Comparison of ENCODE assay signal across 11 cellular contexts in genomic region chr9:19517202-19517942, GRCh38.
DNase-seq lines count a peak whose midpoint lies in the region; ATAC-seq, FAIRE-seq and TF ChIP-seq lines count a peak whose summit lies in the region.
"Had no signal": no experiment of that assay in that cellular context is flagged by ENCODE, and none has a peak within 500 bp of the region (broad histone marks: within the 10 kb centered on the region; RNA-seq: fewer than 3 reads in every experiment).

No MANE protein-coding gene starts in this region.

- no peaks in the 10 kb centered on the region; a peak in 1 of 4 replicates for H3K4me1 ChIP-seq in SK-N-SH (ENCODE audit: control insufficient read depth in 1 of 2, insufficient read depth in 2 of 2, low read depth in 1 of 2, low read length in 1 of 2)

- H3K27ac Mint-ChIP-seq in stimulated activated naive B cell treated with anti-CD40 and anti-IgM and Interleukin-4, amounts not matched to agents 10 μg/mL and 1 μg/mL and 100 μg/mL, for 72 hours = no peak overlapping the region

- no peak overlapping the region for H3K4me2 ChIP-seq in SK-N-SH
- H3K4me2 ChIP-seq: hepatocyte had no signal

- no peak overlapping the region for H2AFZ ChIP-seq in SK-N-SH (ENCODE audit: low read depth)
- H2AFZ ChIP-seq: hepatocyte had no signal

- CTCF ChIA-PET in SK-N-SH (lab: Yijun Ruan, JAX) = interaction anchor here (0.7 to 3.0 kb wide), 8 partner anchors 17 to 405 kb away, joined by 3 to 15 read pairs (median 4); no protein-coding TSS in a partner anchor

- H3K79me2 ChIP-seq in SK-N-SH (ENCODE audit: insufficient read depth) = no peaks in the 10 kb centered on the region
- H3K79me2 ChIP-seq: hepatocyte had no signal

- no peak for FAIRE-seq in H54 (lab: Jason Lieb, UNC)
- FAIRE-seq: A204.1 had no signal

- peak; percentile 52 for TF ChIP-seq RAD21 in SK-N-SH (IDR thresholded peaks at IDR 0.05; ENCODE audit: low read length)

- no peaks in the 10 kb centered on the region for H3K9me2 ChIP-seq in SK-N-SH

- H3K27me3 ChIP-seq in SK-N-SH (ENCODE audit: insufficient read depth) = no peaks in the 10 kb centered on the region
- H3K27me3 ChIP-seq: hepatocyte had no signal

- no peak overlapping the region for H3K4me3 Mint-ChIP-seq in stimulated activated naive B cell treated with anti-CD40 and anti-IgM and Interleukin-4, amounts not matched to agents 10 μg/mL and 1 μg/mL and 100 μg/mL, for 72 hours

- H3K4me1 Mint-ChIP-seq in stimulated activated naive B cell treated with anti-CD40 and anti-IgM and Interleukin-4, amounts not matched to agents 10 μg/mL and 1 μg/mL and 100 μg/mL, for 72 hours = peaks cover 13 to 21% of the 10 kb centered on the region in 2 donors

- no peaks in the 10 kb centered on the region for H3K36me3 Mint-ChIP-seq in stimulated activated naive B cell treated with anti-CD40 and anti-IgM and Interleukin-4, amounts not matched to agents 10 μg/mL and 1 μg/mL and 100 μg/mL, for 72 hours

- DNase-seq in DMS 273 (lab: John Stamatoyannopoulos, UW; ENCODE audit: unreplicated experiment) = peak; percentile 69
- DNase-seq in DMS 273 treated with DMSO at 0.1 percent for 48 hours (lab: John Stamatoyannopoulos, UW) = no peak
- peak; percentile 13 for DNase-seq in H54 (ENCODE audit: insufficient read length, low spot score)
- peak; percentile 41 for DNase-seq in SK-N-SH
- peak; percentile 28 for DNase-seq in iPS DF 4.7 (ENCODE audit: extremely low read depth, low spot score)
- no peak for DNase-seq in stimulated activated naive B cell treated with anti-CD40 and anti-IgM and Interleukin-4, amounts not matched to agents 10 μg/mL and 1 μg/mL and 100 μg/mL, for 72 hours
- DNase-seq: SW 1271 had no signal

- peak; percentile 39 for TF ChIP-seq CTCF in SK-N-SH (IDR thresholded peaks at IDR 0.05)

- no peak for TF ChIP-seq EP300 in SK-N-SH (IDR thresholded peaks at IDR 0.05; ENCODE audit: borderline replicate concordance in 1 of 2, low read depth in 1 of 2, low read length in 1 of 2)

- POLR2A ChIA-PET in SK-N-SH (lab: Yijun Ruan, JAX) = no interaction called here

- H3K27ac ChIP-seq in SK-N-SH (ENCODE audit: low read depth in 2 of 2, low read length in 1 of 2) = no peak overlapping the region
- H3K27ac ChIP-seq: hepatocyte had no signal

- no peak for TF ChIP-seq POLR2A in H54 (IDR thresholded peaks at IDR 0.05; ENCODE audit: low read depth, low read length)

- no peak for ATAC-seq in stimulated activated naive B cell treated with anti-CD40 and anti-IgM and Interleukin-4, amounts not matched to agents 10 μg/mL and 1 μg/mL and 100 μg/mL, for 72 hours (replicated peaks)
- ATAC-seq in GM19035 (IDR thresholded peaks at IDR 0.05; ENCODE audit: unreplicated experiment) (no peak), HG03045 (IDR thresholded peaks at IDR 0.05; ENCODE audit: unreplicated experiment) (no peak)

- H3K9me3 ChIP-seq in SK-N-SH = no peaks in the 10 kb centered on the region

- no peak overlapping the region for H3K9ac ChIP-seq in SK-N-SH

- no peaks in the 10 kb centered on the region for H3K27me3 Mint-ChIP-seq in stimulated activated naive B cell treated with anti-CD40 and anti-IgM and Interleukin-4, amounts not matched to agents 10 μg/mL and 1 μg/mL and 100 μg/mL, for 72 hours

- H3K4me3 ChIP-seq in SK-N-SH (ENCODE audit: low read depth in 2 of 2, low read length in 1 of 2) = no peak overlapping the region; a peak in 1 of 4 replicates
- H3K4me3 ChIP-seq: hepatocyte had no signal

- H3K36me3 ChIP-seq in SK-N-SH (replicated peaks in 1 of 2; ENCODE audit: control insufficient read depth in 1 of 2, insufficient read depth in 2 of 2, low read length in 1 of 2) = no peaks in the 10 kb centered on the region

- H3K9me3 Mint-ChIP-seq in stimulated activated naive B cell treated with anti-CD40 and anti-IgM and Interleukin-4, amounts not matched to agents 10 μg/mL and 1 μg/mL and 100 μg/mL, for 72 hours = no peaks in the 10 kb centered on the region

- no peaks in the 10 kb centered on the region for H3F3A ChIP-seq in SK-N-SH (replicated peaks; ENCODE audit: insufficient read depth)

- no peaks in the 10 kb centered on the region for H4K20me1 ChIP-seq in SK-N-SH (ENCODE audit: insufficient read depth)

- 63% methylated on average over 3 of the region's 3 CpGs for WGBS in SK-N-SH (ENCODE audit: low lambda C conversion rate)

TF ChIP-seq in SK-N-SH, 30 proteins besides CTCF, POLR2A, EP300 and RAD21:
- TF ChIP-seq NRF1 (IDR thresholded peaks at IDR 0.05; ENCODE audit: low read depth, low read length) (no peak), YY1 (IDR thresholded peaks at IDR 0.05; ENCODE audit: low read depth) (no peak), GATA2 (CRISPR knock-in tag; IDR thresholded peaks at IDR 0.05) (no peak), POLR2AphosphoS5 (IDR thresholded peaks at IDR 0.05; ENCODE audit: low read depth, low read length) (no peak), NFIC (IDR thresholded peaks at IDR 0.05; ENCODE audit: borderline replicate concordance) (no peak), JUND (IDR thresholded peaks at IDR 0.05) (no peak), TCF12 (IDR thresholded peaks at IDR 0.05) (no peak), RXRA (IDR thresholded peaks at IDR 0.05; ENCODE audit: borderline replicate concordance, low read depth) (no peak), RFX5 (IDR thresholded peaks at IDR 0.05; ENCODE audit: low read length) (no peak), SIN3A (IDR thresholded peaks at IDR 0.05; ENCODE audit: borderline replicate concordance, low read depth, low read length) (no peak), EZH2phosphoT487 (IDR thresholded peaks at IDR 0.05; ENCODE audit: borderline replicate concordance, low read depth) (no peak), TAF1 (IDR thresholded peaks at IDR 0.05; ENCODE audit: borderline replicate concordance, low read depth, low read length) (no peak), RCOR1 (IDR thresholded peaks at IDR 0.05; ENCODE audit: low read length) (no peak), FOXJ3 (CRISPR knock-in tag; IDR thresholded peaks at IDR 0.05) (no peak)
- TF ChIP-seq, protein P1, sequence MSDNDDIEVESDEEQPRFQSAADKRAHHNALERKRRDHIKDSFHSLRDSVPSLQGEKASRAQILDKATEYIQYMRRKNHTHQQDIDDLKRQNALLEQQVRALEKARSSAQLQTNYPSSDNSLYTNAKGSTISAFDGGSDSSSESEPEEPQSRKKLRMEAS (IDR thresholded peaks at IDR 0.05; ENCODE audit: low read depth) = no peak
- TF ChIP-seq, protein P2, sequence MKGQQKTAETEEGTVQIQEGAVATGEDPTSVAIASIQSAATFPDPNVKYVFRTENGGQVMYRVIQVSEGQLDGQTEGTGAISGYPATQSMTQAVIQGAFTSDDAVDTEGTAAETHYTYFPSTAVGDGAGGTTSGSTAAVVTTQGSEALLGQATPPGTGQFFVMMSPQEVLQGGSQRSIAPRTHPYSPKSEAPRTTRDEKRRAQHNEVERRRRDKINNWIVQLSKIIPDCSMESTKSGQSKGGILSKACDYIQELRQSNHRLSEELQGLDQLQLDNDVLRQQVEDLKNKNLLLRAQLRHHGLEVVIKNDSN (IDR thresholded peaks at IDR 0.05; ENCODE audit: borderline replicate concordance, low read depth) = no peak

Comparison
In these comparisons a context has a peak if more than half of its experiments do, and no peak if none do; other contexts are left out.
1. DNase-seq: peak in DMS 273 (single experiment), H54 (single experiment), SK-N-SH (single experiment) and iPS DF 4.7 (single experiment); none in DMS 273 treated with DMSO at 0.1 percent for 48 hours (single experiment) and stimulated activated naive B cell treated with anti-CD40 and anti-IgM and Interleukin-4, amounts not matched to agents 10 μg/mL and 1 μg/mL and 100 μg/mL, for 72 hours (single experiment).